ENCODE assay signal across 27 cellular contexts in the genomic region with DNA sequence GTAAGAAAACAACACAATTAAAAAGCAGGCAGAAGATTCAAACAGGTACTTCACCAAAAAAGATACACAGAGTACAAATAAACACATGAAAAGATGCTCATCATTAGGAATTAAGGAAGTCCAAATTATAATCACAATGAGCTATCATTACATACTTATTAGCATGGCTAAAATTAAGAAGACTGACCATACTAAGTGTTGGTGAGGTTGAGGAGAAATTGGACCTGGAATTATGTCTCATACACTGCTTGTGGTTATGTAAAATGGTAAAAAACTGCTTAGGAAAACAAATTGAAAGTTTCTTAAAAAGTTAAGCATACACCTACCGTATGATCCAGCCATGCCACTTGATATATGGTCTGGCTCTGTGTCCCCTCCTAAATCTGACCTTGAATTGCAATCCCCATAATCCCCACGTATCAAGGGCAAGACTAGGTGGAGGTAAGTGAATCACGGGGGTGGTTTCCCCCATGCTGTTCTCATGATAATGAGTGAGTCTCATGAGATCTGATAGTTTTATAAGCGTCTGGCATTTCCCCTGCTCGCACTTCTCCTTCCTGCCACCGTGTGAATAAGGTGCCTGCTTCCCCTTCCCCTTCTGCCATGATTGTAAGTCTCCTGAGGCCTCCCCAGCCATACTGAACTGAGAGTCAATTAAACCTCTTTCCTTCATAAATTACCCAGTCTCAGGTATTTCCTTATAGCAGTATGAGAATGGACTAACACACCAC. TPM values are rescaled to one million over a fixed set of nuclear protein-coding genes. Genes with fewer than 3 reads are reported as not detected.
DNase-seq lines count a peak whose midpoint lies in the region.
"Had no signal": no experiment of that assay in that cellular context is flagged by ENCODE, and none has a peak within 500 bp of the region (broad histone marks: within the 10 kb centered on the region; RNA-seq: fewer than 3 reads in every experiment).

No MANE protein-coding gene starts in this region.

- H3K27me3 ChIP-seq in BLaER1: no peaks in the 10 kb centered on the region
- H3K27me3 ChIP-seq in Karpas-422 (ENCODE audit: low read length): no peaks in the 10 kb centered on the region
- H3K27me3 ChIP-seq: body of pancreas, heart left ventricle, uterus had no signal

- H3K36me3 Mint-ChIP-seq in activated naive CD8-positive, alpha-beta T cell treated with anti-CD3 and anti-CD28 coated beads for 36 hours: peaks cover 41% of the 10 kb centered on the region

- H3K27ac ChIP-seq in BLaER1 (no peak overlapping the region), Karpas-422 (ENCODE audit: low read length) (0 out of 2 replicates have a peak overlapping the region, but pooled peaks have one; percentile 16)
- H3K27ac ChIP-seq: body of pancreas, heart left ventricle, neutrophil, prostate gland, uterus had no signal

- no peaks in the 10 kb centered on the region for H3K27me3 Mint-ChIP-seq in activated naive CD8-positive, alpha-beta T cell treated with anti-CD3 and anti-CD28 coated beads for 36 hours
- H3K27me3 Mint-ChIP-seq: activated CD4-positive, alpha-beta memory T cell treated with anti-CD3 and anti-CD28 coated beads for 36 hours had no signal

- no peaks in the 10 kb centered on the region for H3K9me3 ChIP-seq in BLaER1
- no peaks in the 10 kb centered on the region for H3K9me3 ChIP-seq in Karpas-422 (ENCODE audit: low read length)
- H3K9me3 ChIP-seq: body of pancreas, Caco-2, heart left ventricle, neutrophil, prostate gland, uterus had no signal

- H3K4me1 ChIP-seq in BLaER1 (peaks cover 20% of the 10 kb centered on the region), Karpas-422 (ENCODE audit: low read length) (peaks cover 28% of the 10 kb centered on the region)
- H3K4me1 ChIP-seq: prostate gland, uterus had no signal

- no peaks in the 10 kb centered on the region for H3K9me2 ChIP-seq in Karpas-422 (replicated peaks; ENCODE audit: insufficient read depth, low read length)

- H3K9ac ChIP-seq in BLaER1 (no peak overlapping the region), Karpas-422 (ENCODE audit: low read length) (no peak overlapping the region)

- H3K4me1 Mint-ChIP-seq in activated naive CD8-positive, alpha-beta T cell treated with anti-CD3 and anti-CD28 coated beads for 36 hours: peaks cover 40% of the 10 kb centered on the region

- H3K4me3 Mint-ChIP-seq in activated naive CD8-positive, alpha-beta T cell treated with anti-CD3 and anti-CD28 coated beads for 36 hours: no peak overlapping the region
- H3K4me3 Mint-ChIP-seq: activated CD4-positive, alpha-beta memory T cell treated with anti-CD3 and anti-CD28 coated beads for 36 hours had no signal

- no peak overlapping the region for H2AFZ ChIP-seq in Karpas-422 (ENCODE audit: low read length)

- H3K4me2 ChIP-seq in BLaER1: peak overlapping the region; percentile 5; the same call in 1 of the 2 replicates
- H3K4me2 ChIP-seq in Karpas-422 (ENCODE audit: low read depth, low read length, poor library complexity, severe bottlenecking): no peak overlapping the region

- peak; percentile 45 for DNase-seq in activated CD4-positive, alpha-beta T cell treated with anti-CD3 and anti-CD28 coated beads for 48 hours
- no peak for DNase-seq in activated CD4-positive, alpha-beta T cell treated with anti-CD3 and anti-CD28 coated beads for 1 hour
- peak; percentile 46 for DNase-seq in Karpas-422
- DNase-seq in activated naive CD8-positive, alpha-beta T cell treated with anti-CD3 and anti-CD28 coated beads for 36 hours: no peak
- DNase-seq in H4 (ENCODE audit: low spot score): no peak
- no peak for DNase-seq in activated gamma-delta T cell (lab: John Stamatoyannopoulos, UW)
- DNase-seq in NCI-H2029 (lab: John Stamatoyannopoulos, UW): no peak
- DNase-seq: activated CD4-positive, alpha-beta memory T cell treated with anti-CD3 and anti-CD28 coated beads for 36 hours; body of pancreas; Caco-2; DMS79; H7; heart left ventricle; left cardiac atrium; mammary epithelial cell; NCI-H1105; NCI-H1930; NCI-H345; PC-3; uterus had no signal

- peaks cover 73% of the 10 kb centered on the region for H3K36me3 ChIP-seq in BLaER1
- H3K36me3 ChIP-seq in Karpas-422 (ENCODE audit: insufficient read depth, low read length): peaks cover 43% of the 10 kb centered on the region
- H3K36me3 ChIP-seq: prostate gland, uterus had no signal

- H3K27ac Mint-ChIP-seq in activated naive CD8-positive, alpha-beta T cell treated with anti-CD3 and anti-CD28 coated beads for 36 hours: peak overlapping the region; percentile 16
- H3K27ac Mint-ChIP-seq: activated CD4-positive, alpha-beta memory T cell treated with anti-CD3 and anti-CD28 coated beads for 36 hours had no signal

- peaks cover 88% of the 10 kb centered on the region for H3K79me2 ChIP-seq in Karpas-422 (ENCODE audit: low read length)

- H3K4me3 ChIP-seq in BLaER1 (no peak overlapping the region), Karpas-422 (ENCODE audit: low read length) (no peak overlapping the region)
- H3K4me3 ChIP-seq: body of pancreas, heart left ventricle, prostate gland, uterus had no signal

- H3K9me3 Mint-ChIP-seq in activated naive CD8-positive, alpha-beta T cell treated with anti-CD3 and anti-CD28 coated beads for 36 hours: no peaks in the 10 kb centered on the region
- H3K9me3 Mint-ChIP-seq: activated CD4-positive, alpha-beta memory T cell treated with anti-CD3 and anti-CD28 coated beads for 36 hours had no signal

- H4K20me1 ChIP-seq in BLaER1 (peaks cover 47% of the 10 kb centered on the region), Karpas-422 (ENCODE audit: insufficient read depth, low read depth, low read length) (no peaks in the 10 kb centered on the region)

RNA-seq across cellular contexts. Expression of a gene that starts 4.8 kb away (rescaled TPM):
- total RNA-seq in Karpas-422 (2014; rRNA removed; shearing (Covaris generic); ENCODE audit: low replicate concordance): 36.7 and 43.7 TPM in 2 replicates
- 10 to 100 TPM; 52.2 to 52.4 TPM for total RNA-seq in activated naive CD8-positive, alpha-beta T cell treated with anti-CD3 and anti-CD28 coated beads for 36 hours
- 56.5 and 65.3 TPM in 2 replicates for total RNA-seq in H4 (2014; rRNA removed; shearing (Covaris generic))

RNA-seq across cellular contexts. Expression of a gene that starts 31.3 kb away (rescaled TPM):
- not detected in 2 replicates for total RNA-seq in Karpas-422 (2014; rRNA removed; shearing (Covaris generic); ENCODE audit: low replicate concordance)
- not detected for total RNA-seq in activated naive CD8-positive, alpha-beta T cell treated with anti-CD3 and anti-CD28 coated beads for 36 hours
- total RNA-seq in H4 (2014; rRNA removed; shearing (Covaris generic)): not detected in 2 replicates
- total RNA-seq: activated CD4-positive, alpha-beta memory T cell treated with anti-CD3 and anti-CD28 coated beads for 36 hours; body of pancreas; Caco-2; cerebellum; epithelial cell of proximal tubule; fibroblast of villous mesenchyme; H7; heart left ventricle; left cardiac atrium; PC-3; prostate gland; Right ventricle myocardium inferior; uterus had no signal

RNA-seq across cellular contexts. Expression of a gene that starts 55.0 kb away (rescaled TPM):
- 0.56 and 0.65 TPM in 2 replicates for total RNA-seq in Karpas-422 (2014; rRNA removed; shearing (Covaris generic); ENCODE audit: low replicate concordance)
- total RNA-seq in activated naive CD8-positive, alpha-beta T cell treated with anti-CD3 and anti-CD28 coated beads for 36 hours: 1 to 10 TPM in 1 of 2 experiments, under 1 TPM in 1; 0.46 to 1.0 TPM
- 0.17 TPM in 1 of 2 replicates, not detected in the other for total RNA-seq in H4 (2014; rRNA removed; shearing (Covaris generic))
- total RNA-seq: epithelial cell of proximal tubule, Right ventricle myocardium inferior had no signal

Comparison
In these comparisons a context has a peak if more than half of its experiments do, and no peak if none do; other contexts are left out.
1. DNase-seq: peak in activated CD4-positive, alpha-beta T cell treated with anti-CD3 and anti-CD28 coated beads for 48 hours (single experiment) and Karpas-422 (single experiment); none in activated CD4-positive, alpha-beta T cell treated with anti-CD3 and anti-CD28 coated beads for 1 hour (single experiment), activated naive CD8-positive, alpha-beta T cell treated with anti-CD3 and anti-CD28 coated beads for 36 hours (single experiment), H4 (single experiment), activated gamma-delta T cell (single experiment) and NCI-H2029 (single experiment).